Comparison of ENCODE assay signal across 1 cellular context in genomic region chr14:99821519-99822165, GRCh38.
TF ChIP-seq lines count a peak whose summit lies in the region.

No MANE protein-coding gene starts in this region.

TF ChIP-seq in SK-N-SH, 30 proteins besides CTCF, POLR2A, EP300 and RAD21 (continued from another document):
- TF ChIP-seq REST (IDR thresholded peaks at IDR 0.05; ENCODE audit: low read depth, low read length) (no peak), NRF1 (IDR thresholded peaks at IDR 0.05; ENCODE audit: low read depth, low read length) (no peak), TEAD4 (IDR thresholded peaks at IDR 0.05; ENCODE audit: borderline replicate concordance, insufficient read depth) (peak; percentile 93; the same call in 1 of the 2 replicates), USF2 (IDR thresholded peaks at IDR 0.05; ENCODE audit: borderline replicate concordance, low read depth, low read length) (no peak), FOSL2 (IDR thresholded peaks at IDR 0.05; ENCODE audit: borderline replicate concordance, low read depth) (0 out of 2 replicates have a peak, but pooled peaks have one; percentile 30), RFX5 (IDR thresholded peaks at IDR 0.05; ENCODE audit: low read length) (no peak), NFIC (IDR thresholded peaks at IDR 0.05; ENCODE audit: borderline replicate concordance) (peak; percentile 80), CHD2 (IDR thresholded peaks at IDR 0.05; ENCODE audit: low read length, partially characterized antibody) (no peak), FOXM1 (IDR thresholded peaks at IDR 0.05; ENCODE audit: low read depth) (no peak), TCF12 (IDR thresholded peaks at IDR 0.05) (peak; percentile 94), FOXJ3 (CRISPR knock-in tag; IDR thresholded peaks at IDR 0.05) (no peak), GABPA (IDR thresholded peaks at IDR 0.05; ENCODE audit: low read depth) (no peak), POLR2AphosphoS5 (IDR thresholded peaks at IDR 0.05; ENCODE audit: low read depth, low read length) (peak; percentile 91), JUND (IDR thresholded peaks at IDR 0.05) (peak; percentile 82), RXRA (IDR thresholded peaks at IDR 0.05; ENCODE audit: borderline replicate concordance, low read depth) (no peak), SIN3A (IDR thresholded peaks at IDR 0.05; ENCODE audit: borderline replicate concordance, low read depth, low read length) (0 out of 2 replicates have a peak, but pooled peaks have one; percentile 68), ELF1 (IDR thresholded peaks at IDR 0.05) (peak; percentile 14; the same call in 1 of the 2 replicates), YY1 (IDR thresholded peaks at IDR 0.05; ENCODE audit: low read depth) (no peak)
- TF ChIP-seq, protein P1, sequence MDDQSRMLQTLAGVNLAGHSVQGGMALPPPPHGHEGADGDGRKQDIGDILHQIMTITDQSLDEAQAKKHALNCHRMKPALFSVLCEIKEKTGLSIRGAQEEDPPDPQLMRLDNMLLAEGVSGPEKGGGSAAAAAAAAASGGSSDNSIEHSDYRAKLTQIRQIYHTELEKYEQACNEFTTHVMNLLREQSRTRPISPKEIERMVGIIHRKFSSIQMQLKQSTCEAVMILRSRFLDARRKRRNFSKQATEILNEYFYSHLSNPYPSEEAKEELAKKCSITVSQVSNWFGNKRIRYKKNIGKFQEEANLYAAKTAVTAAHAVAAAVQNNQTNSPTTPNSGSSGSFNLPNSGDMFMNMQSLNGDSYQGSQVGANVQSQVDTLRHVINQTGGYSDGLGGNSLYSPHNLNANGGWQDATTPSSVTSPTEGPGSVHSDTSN (IDR thresholded peaks at IDR 0.05) = peak; percentile 96
- TF ChIP-seq, protein P2, sequence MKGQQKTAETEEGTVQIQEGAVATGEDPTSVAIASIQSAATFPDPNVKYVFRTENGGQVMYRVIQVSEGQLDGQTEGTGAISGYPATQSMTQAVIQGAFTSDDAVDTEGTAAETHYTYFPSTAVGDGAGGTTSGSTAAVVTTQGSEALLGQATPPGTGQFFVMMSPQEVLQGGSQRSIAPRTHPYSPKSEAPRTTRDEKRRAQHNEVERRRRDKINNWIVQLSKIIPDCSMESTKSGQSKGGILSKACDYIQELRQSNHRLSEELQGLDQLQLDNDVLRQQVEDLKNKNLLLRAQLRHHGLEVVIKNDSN (IDR thresholded peaks at IDR 0.05; ENCODE audit: borderline replicate concordance, low read depth) = peak; percentile 43; the same call in 1 of the 2 replicates
